Comparison of ENCODE assay signal across 8 cellular contexts in genomic region chr1:66271216-66271903, GRCh38.
DNase-seq lines count a peak whose midpoint lies in the region; ATAC-seq, FAIRE-seq and TF ChIP-seq lines count a peak whose summit lies in the region.

No MANE protein-coding gene starts in this region.

- intact Hi-C loops in HepG2 (cut with micrococcal nuclease; ENCODE audit: unreplicated experiment): no loop called here

- no peak for TF ChIP-seq POLR2A in HepG2 (IDR thresholded peaks at IDR 0.05; ENCODE audit: insufficient read depth in 1 of 2, low read depth in 2 of 2, low read length in 2 of 2)

- in situ Hi-C loops in HepG2 (cut with HindIII; ENCODE audit: extremely low pct_ligation_motif_present, low pct_unique_long_range_greater_than_20kb): no loop called here

- WGBS in HepG2 (ENCODE audit: low lambda C conversion rate): 13% methylated on average over 8 of the region's 8 CpGs

- TF ChIP-seq EP300 in HepG2 (IDR thresholded peaks at IDR 0.05; ENCODE audit: low read depth in 2 of 2, low read length in 2 of 2): no peak
- no peak for TF ChIP-seq EP300 in HepG2 (CRISPR knock-in tag; IDR thresholded peaks at IDR 0.05; ENCODE audit: borderline replicate concordance)

- TF ChIP-seq CTCF in HepG2 (CRISPR knock-in tag; IDR thresholded peaks at IDR 0.05): no peak

- H3K9ac ChIP-seq in HepG2 (ENCODE audit: insufficient read depth, low read depth, low read length): no peak overlapping the region

- H3K27ac ChIP-seq in HepG2 (ENCODE audit: extremely low read length, insufficient read depth, low read length): no peak overlapping the region

- CTCF ChIA-PET in HepG2 (lab: Yijun Ruan, JAX; ENCODE audit: low intra/inter-chr PET ratio, low total read pairs): no interaction called here

- BruUV-seq in HepG2 (replicated peaks; lab: Mats Ljungman, UMichigan): no TSS peak

- no peaks in the 10 kb centered on the region for H3K27me3 ChIP-seq in HepG2 (ENCODE audit: control insufficient read depth in 1 of 2, insufficient read depth in 2 of 2, low read length in 2 of 2)

- DNase-seq in COLO829 (ENCODE audit: low spot score) (peak; percentile 92), HTR-8/SVneo (ENCODE audit: insufficient read length, low spot score) (peak; percentile 71), SW 1271 (lab: John Stamatoyannopoulos, UW) (peak; percentile 38 to 72), dedifferentiated amniotic fluid mesenchymal stem cell (ENCODE audit: extremely low spot score) (peak; percentile 99), HepG2 (ENCODE audit: low spot score) (no peak), NCI-H2081 treated with DMSO at 0.1 percent for 48 hours (lab: John Stamatoyannopoulos, UW) (no peak)
- peak; percentile 67 for DNase-seq in stimulated activated CD4-positive, alpha-beta T cell treated with anti-CD3 and anti-CD28 coated beads, Interleukin-4, amount 100 ng/mL, for 24 hours

- no peak for TF ChIP-seq RAD21 in HepG2 (CRISPR knock-in tag; IDR thresholded peaks at IDR 0.05)

- H3K4me2 ChIP-seq in HepG2 (ENCODE audit: low read depth, low read length): no peak overlapping the region

- H4K20me1 ChIP-seq in HepG2 (ENCODE audit: insufficient read depth, low read length): no peaks in the 10 kb centered on the region

- no peak for ATAC-seq in HepG2
- no peak for ATAC-seq in GM19463 (IDR thresholded peaks at IDR 0.05; ENCODE audit: unreplicated experiment)

- no peaks in the 10 kb centered on the region for H3K36me3 ChIP-seq in HepG2 (replicated peaks in 1 of 2; ENCODE audit: control insufficient read depth in 1 of 2, insufficient read depth in 2 of 2, low read length in 2 of 2)

- no peaks in the 10 kb centered on the region for H3K9me3 ChIP-seq in HepG2 (ENCODE audit: low read length)

- peak; percentile 72 for FAIRE-seq in HTR-8/SVneo (lab: Jason Lieb, UNC)
- FAIRE-seq in HepG2 (lab: Jason Lieb, UNC): no peak

- no peak overlapping the region for H3K4me3 ChIP-seq in HepG2 (replicated peaks in 1 of 3; ENCODE audit: insufficient read depth in 1 of 3, low read depth in 2 of 3, low read length in 3 of 3)

- no peaks in the 10 kb centered on the region for H3K79me2 ChIP-seq in HepG2 (ENCODE audit: insufficient read depth, low read length)

- H3K4me1 ChIP-seq in HepG2 (ENCODE audit: insufficient read depth, low read length): no peaks in the 10 kb centered on the region

- POLR2A ChIA-PET in HepG2 (lab: Yijun Ruan, JAX): no interaction called here

- H2AFZ ChIP-seq in HepG2 (ENCODE audit: low read length): no peak overlapping the region

TF ChIP-seq in HepG2, 621 proteins besides CTCF, POLR2A, EP300 and RAD21 (continues in another document):
- TF ChIP-seq, protein P1, sequence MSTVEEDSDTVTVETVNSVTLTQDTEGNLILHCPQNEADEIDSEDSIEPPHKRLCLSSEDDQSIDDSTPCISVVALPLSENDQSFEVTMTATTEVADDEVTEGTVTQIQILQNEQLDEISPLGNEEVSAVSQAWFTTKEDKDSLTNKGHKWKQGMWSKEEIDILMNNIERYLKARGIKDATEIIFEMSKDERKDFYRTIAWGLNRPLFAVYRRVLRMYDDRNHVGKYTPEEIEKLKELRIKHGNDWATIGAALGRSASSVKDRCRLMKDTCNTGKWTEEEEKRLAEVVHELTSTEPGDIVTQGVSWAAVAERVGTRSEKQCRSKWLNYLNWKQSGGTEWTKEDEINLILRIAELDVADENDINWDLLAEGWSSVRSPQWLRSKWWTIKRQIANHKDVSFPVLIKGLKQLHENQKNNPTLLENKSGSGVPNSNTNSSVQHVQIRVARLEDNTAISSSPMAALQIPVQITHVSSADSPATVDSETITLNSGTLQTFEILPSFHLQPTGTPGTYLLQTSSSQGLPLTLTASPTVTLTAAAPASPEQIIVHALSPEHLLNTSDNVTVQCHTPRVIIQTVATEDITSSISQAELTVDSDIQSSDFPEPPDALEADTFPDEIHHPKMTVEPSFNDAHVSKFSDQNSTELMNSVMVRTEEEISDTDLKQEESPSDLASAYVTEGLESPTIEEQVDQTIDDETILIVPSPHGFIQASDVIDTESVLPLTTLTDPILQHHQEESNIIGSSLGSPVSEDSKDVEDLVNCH (CRISPR knock-in tag; IDR thresholded peaks at IDR 0.05): no peak
- TF ChIP-seq ZNF556 (CRISPR knock-in tag; IDR thresholded peaks at IDR 0.05; ENCODE audit: borderline replicate concordance): no peak
- TF ChIP-seq HOMEZ (CRISPR knock-in tag; IDR thresholded peaks at IDR 0.05; ENCODE audit: low read depth): no peak
- no peak for TF ChIP-seq THYN1 (CRISPR knock-in tag; IDR thresholded peaks at IDR 0.05; ENCODE audit: borderline replicate concordance, low read depth)
- no peak for TF ChIP-seq AHR (CRISPR knock-in tag; IDR thresholded peaks at IDR 0.05)
- TF ChIP-seq ARHGAP35 (CRISPR knock-in tag; IDR thresholded peaks at IDR 0.05; ENCODE audit: borderline replicate concordance): no peak
- TF ChIP-seq, protein P2, sequence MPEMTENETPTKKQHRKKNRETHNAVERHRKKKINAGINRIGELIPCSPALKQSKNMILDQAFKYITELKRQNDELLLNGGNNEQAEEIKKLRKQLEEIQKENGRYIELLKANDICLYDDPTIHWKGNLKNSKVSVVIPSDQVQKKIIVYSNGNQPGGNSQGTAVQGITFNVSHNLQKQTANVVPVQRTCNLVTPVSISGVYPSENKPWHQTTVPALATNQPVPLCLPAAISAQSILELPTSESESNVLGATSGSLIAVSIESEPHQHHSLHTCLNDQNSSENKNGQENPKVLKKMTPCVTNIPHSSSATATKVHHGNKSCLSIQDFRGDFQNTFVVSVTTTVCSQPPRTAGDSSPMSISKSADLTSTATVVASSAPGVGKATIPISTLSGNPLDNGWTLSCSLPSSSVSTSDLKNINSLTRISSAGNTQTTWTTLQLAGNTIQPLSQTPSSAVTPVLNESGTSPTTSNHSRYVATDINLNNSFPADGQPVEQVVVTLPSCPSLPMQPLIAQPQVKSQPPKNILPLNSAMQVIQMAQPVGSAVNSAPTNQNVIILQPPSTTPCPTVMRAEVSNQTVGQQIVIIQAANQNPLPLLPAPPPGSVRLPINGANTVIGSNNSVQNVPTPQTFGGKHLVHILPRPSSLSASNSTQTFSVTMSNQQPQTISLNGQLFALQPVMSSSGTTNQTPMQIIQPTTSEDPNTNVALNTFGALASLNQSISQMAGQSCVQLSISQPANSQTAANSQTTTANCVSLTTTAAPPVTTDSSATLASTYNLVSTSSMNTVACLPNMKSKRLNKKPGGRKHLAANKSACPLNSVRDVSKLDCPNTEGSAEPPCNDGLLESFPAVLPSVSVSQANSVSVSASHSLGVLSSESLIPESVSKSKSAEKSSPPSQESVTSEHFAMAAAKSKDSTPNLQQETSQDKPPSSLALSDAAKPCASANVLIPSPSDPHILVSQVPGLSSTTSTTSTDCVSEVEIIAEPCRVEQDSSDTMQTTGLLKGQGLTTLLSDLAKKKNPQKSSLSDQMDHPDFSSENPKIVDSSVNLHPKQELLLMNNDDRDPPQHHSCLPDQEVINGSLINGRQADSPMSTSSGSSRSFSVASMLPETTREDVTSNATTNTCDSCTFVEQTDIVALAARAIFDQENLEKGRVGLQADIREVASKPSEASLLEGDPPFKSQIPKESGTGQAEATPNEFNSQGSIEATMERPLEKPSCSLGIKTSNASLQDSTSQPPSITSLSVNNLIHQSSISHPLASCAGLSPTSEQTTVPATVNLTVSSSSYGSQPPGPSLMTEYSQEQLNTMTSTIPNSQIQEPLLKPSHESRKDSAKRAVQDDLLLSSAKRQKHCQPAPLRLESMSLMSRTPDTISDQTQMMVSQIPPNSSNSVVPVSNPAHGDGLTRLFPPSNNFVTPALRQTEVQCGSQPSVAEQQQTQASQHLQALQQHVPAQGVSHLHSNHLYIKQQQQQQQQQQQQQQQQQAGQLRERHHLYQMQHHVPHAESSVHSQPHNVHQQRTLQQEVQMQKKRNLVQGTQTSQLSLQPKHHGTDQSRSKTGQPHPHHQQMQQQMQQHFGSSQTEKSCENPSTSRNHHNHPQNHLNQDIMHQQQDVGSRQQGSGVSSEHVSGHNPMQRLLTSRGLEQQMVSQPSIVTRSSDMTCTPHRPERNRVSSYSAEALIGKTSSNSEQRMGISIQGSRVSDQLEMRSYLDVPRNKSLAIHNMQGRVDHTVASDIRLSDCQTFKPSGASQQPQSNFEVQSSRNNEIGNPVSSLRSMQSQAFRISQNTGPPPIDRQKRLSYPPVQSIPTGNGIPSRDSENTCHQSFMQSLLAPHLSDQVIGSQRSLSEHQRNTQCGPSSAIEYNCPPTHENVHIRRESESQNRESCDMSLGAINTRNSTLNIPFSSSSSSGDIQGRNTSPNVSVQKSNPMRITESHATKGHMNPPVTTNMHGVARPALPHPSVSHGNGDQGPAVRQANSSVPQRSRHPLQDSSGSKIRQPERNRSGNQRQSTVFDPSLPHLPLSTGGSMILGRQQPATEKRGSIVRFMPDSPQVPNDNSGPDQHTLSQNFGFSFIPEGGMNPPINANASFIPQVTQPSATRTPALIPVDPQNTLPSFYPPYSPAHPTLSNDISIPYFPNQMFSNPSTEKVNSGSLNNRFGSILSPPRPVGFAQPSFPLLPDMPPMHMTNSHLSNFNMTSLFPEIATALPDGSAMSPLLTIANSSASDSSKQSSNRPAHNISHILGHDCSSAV (CRISPR knock-in tag; IDR thresholded peaks at IDR 0.05; ENCODE audit: borderline replicate concordance): no peak

Comparison
In these comparisons a context has a peak if more than half of its experiments do, and no peak if none do; other contexts are left out.
1. DNase-seq: peak in COLO829 (single experiment), HTR-8/SVneo (single experiment), SW 1271 (2 of 2), dedifferentiated amniotic fluid mesenchymal stem cell (single experiment) and stimulated activated CD4-positive, alpha-beta T cell treated with anti-CD3 and anti-CD28 coated beads, Interleukin-4, amount 100 ng/mL, for 24 hours (single experiment); none in HepG2 (single experiment) and NCI-H2081 treated with DMSO at 0.1 percent for 48 hours (single experiment).